16 cellular contexts compared by ENCODE assay signal in the genomic region with DNA sequence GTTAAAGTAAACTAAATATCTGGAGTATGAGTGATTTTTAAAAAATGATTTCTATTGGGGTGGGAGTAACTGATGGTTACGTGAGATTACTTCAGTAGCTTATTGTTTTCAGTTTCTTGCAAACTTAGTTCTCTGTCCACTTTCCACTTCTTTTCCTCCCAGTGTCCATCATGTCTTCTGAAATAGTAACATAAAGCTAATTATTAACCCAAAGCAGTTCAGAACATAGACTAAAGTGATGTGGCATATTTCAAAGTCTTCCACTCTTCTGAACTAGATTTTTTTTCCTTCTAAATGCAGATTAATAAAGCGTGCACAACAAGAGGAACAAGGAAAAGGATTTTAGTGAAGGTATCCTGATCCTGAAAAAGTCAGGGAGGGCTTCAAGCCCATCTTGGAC.
"Had no signal": no experiment of that assay in that cellular context is flagged by ENCODE, and none has a peak within 500 bp of the region (broad histone marks: within the 10 kb centered on the region; RNA-seq: fewer than 3 reads in every experiment).

No MANE protein-coding gene starts in this region.

- H3K27ac Mint-ChIP-seq: activated T-helper 2 cell treated with anti-CD3 and anti-CD28 coated beads, Interferon-gamma antibody, Interleukin-2, Interleukin-4, amounts not matched to agents 10 μg/mL and 5 μg/mL and 100 μg/mL, durations not matched to agents 14 hours and 24 hours and 36 hours; dendritic cell treated with granulocyte-macrophage colony-stimulating factor and Interleukin-4, amounts not matched to agents 40 ng/mL and 50 ng/mL, for 4 days; stimulated activated naive CD8-positive, alpha-beta T cell treated with anti-CD3 and anti-CD28 coated beads, Interleukin-15, amount 100 ng/mL, for 72 hours had no signal

- H3K4me3 Mint-ChIP-seq: activated CD4-positive, alpha-beta T cell treated with anti-CD3 and anti-CD28 coated beads, Interleukin-2, amount 10 ng/mL, durations not matched to agents 7 days and 5 days; dendritic cell treated with granulocyte-macrophage colony-stimulating factor and Interleukin-4, amounts not matched to agents 40 ng/mL and 50 ng/mL, for 4 days; endodermal cell; stimulated activated naive CD8-positive, alpha-beta T cell treated with anti-CD3 and anti-CD28 coated beads, Interleukin-15, amount 100 ng/mL, for 72 hours had no signal

- FAIRE-seq: keratinocyte, urothelium cell line had no signal

- H3K9me3 Mint-ChIP-seq: activated T-helper 2 cell treated with anti-CD3 and anti-CD28 coated beads, Interferon-gamma antibody, Interleukin-2, Interleukin-4, amounts not matched to agents 10 μg/mL and 5 μg/mL and 100 μg/mL, durations not matched to agents 14 hours and 24 hours and 36 hours; dendritic cell treated with granulocyte-macrophage colony-stimulating factor and Interleukin-4, amounts not matched to agents 40 ng/mL and 50 ng/mL, for 4 days had no signal

- ATAC-seq: lower lobe of right lung; sciatic nerve; stimulated activated naive CD8-positive, alpha-beta T cell treated with anti-CD3 and anti-CD28 coated beads, Interleukin-15, amount 100 ng/mL, for 72 hours had no signal

- H3K4me1 Mint-ChIP-seq: activated CD4-positive, alpha-beta T cell treated with anti-CD3 and anti-CD28 coated beads, Interleukin-2, amount 10 ng/mL, durations not matched to agents 7 days and 5 days; stimulated activated naive CD8-positive, alpha-beta T cell treated with anti-CD3 and anti-CD28 coated beads, Interleukin-15, amount 100 ng/mL, for 72 hours had no signal

- DNase-seq: activated CD4-positive, alpha-beta T cell treated with anti-CD3 and anti-CD28 coated beads, Interleukin-2, amount 10 ng/mL, durations not matched to agents 7 days and 5 days; activated CD4-positive, CD25-positive, alpha-beta regulatory T cell; activated naive CD4-positive, alpha-beta T cell treated with anti-CD3 and anti-CD28 coated beads, Interleukin-2, amount 50 U/mL, for 16 hours; adrenal gland; caudate nucleus; endodermal cell; lower lobe of right lung; midbrain; stimulated activated CD4-positive, alpha-beta T cell treated with anti-CD3 and anti-CD28 coated beads, Interleukin-2, amount 100 ng/mL, for 48 hours; stimulated activated CD8-positive, alpha-beta memory T cell treated with anti-CD3 and anti-CD28 coated beads, Interleukin-4, amount 100 ng/mL, for 48 hours; stimulated activated naive CD8-positive, alpha-beta T cell treated with anti-CD3 and anti-CD28 coated beads, Interleukin-15, amount 100 ng/mL, for 72 hours had no signal

- H3K27me3 Mint-ChIP-seq: activated CD4-positive, alpha-beta T cell treated with anti-CD3 and anti-CD28 coated beads, Interleukin-2, amount 10 ng/mL, durations not matched to agents 7 days and 5 days; dendritic cell treated with granulocyte-macrophage colony-stimulating factor and Interleukin-4, amounts not matched to agents 40 ng/mL and 50 ng/mL, for 4 days; stimulated activated naive CD8-positive, alpha-beta T cell treated with anti-CD3 and anti-CD28 coated beads, Interleukin-15, amount 100 ng/mL, for 72 hours had no signal
